ENCODE assay signal across 1 cellular context in the genomic region with DNA sequence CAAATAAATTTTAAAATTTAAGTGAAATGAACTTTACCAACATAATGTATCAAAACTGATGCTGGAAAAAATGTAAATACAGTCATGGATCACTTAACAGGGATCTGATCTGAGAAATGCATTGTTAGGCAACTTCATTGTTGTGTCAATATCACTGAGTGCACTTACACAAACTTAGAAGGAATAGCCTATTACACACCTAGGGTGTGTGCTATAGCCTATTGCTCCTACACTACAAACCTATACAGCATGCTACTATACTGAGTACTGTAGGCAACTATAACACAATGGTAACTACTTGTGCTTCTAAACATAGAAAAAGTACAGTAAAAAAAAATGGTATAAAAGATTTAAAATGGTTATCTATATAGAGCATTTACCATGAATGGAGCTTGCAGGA.
TF ChIP-seq lines count a peak whose summit lies in the region.

No MANE protein-coding gene starts in this region.

TF ChIP-seq in H1, 55 proteins besides CTCF, POLR2A, EP300 and RAD21:
- TF ChIP-seq, protein P1, sequence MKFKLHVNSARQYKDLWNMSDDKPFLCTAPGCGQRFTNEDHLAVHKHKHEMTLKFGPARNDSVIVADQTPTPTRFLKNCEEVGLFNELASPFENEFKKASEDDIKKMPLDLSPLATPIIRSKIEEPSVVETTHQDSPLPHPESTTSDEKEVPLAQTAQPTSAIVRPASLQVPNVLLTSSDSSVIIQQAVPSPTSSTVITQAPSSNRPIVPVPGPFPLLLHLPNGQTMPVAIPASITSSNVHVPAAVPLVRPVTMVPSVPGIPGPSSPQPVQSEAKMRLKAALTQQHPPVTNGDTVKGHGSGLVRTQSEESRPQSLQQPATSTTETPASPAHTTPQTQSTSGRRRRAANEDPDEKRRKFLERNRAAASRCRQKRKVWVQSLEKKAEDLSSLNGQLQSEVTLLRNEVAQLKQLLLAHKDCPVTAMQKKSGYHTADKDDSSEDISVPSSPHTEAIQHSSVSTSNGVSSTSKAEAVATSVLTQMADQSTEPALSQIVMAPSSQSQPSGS (IDR thresholded peaks at IDR 0.05; ENCODE audit: low read length) = no peak
- TF ChIP-seq CBX5 (IDR thresholded peaks at IDR 0.05; ENCODE audit: low read depth, low read length) (no peak), JUND (IDR thresholded peaks at IDR 0.05; ENCODE audit: low read length) (no peak), NRF1 (IDR thresholded peaks at IDR 0.05; ENCODE audit: low read depth, low read length) (no peak)
- TF ChIP-seq, protein P2, sequence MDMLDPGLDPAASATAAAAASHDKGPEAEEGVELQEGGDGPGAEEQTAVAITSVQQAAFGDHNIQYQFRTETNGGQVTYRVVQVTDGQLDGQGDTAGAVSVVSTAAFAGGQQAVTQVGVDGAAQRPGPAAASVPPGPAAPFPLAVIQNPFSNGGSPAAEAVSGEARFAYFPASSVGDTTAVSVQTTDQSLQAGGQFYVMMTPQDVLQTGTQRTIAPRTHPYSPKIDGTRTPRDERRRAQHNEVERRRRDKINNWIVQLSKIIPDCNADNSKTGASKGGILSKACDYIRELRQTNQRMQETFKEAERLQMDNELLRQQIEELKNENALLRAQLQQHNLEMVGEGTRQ (IDR thresholded peaks at IDR 0.05; ENCODE audit: low read length) = no peak
